In the genomic region with DNA sequence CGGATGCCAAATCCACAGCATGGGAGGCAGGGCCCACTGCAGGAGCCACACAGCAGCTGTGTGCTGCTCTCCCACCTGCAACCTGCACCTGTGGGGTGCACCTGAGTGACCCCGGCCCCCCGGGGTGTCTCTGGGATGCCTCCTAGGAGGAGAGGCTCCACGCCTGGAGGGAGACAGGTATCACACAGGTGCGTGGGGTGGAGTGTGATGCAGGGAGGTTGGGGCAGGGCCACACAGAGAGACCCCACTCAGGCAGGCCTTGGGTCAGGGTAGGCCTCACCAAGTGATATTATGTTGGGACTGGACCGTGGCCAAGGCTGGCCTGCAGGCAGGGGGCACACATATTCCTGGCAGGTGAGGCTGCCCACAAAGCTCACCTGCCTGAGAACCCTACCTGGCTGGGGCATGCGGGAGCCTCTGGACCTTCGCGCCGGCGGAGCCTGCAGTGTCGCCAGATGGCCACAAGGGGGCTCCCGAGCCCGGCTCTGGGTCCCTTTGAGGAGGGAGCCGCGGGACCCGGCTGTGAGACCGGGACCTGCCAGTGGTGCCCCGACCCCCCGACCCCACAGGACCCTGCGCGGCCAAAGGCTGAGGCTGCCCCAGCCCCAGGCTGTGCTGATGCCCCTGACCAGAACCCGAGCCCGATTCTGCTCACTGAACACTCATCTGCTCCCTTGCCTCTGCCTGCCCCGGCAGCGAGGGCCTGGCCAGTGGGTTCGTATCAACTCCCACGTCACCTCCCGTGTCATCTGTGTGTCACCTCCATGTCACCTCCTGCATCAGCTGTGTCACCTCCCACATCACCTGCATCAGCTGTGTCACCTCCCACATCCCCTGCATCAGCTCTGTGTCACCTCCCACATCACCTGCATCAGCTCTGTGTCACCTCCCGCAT, we compare ENCODE assay signal across 1 cellular context.
TF ChIP-seq lines count a peak whose summit lies in the region.

No MANE protein-coding gene starts in this region.

TF ChIP-seq in GM23338, 12 proteins besides CTCF, POLR2A, EP300 and RAD21 (continued from another document):
- TF ChIP-seq, protein P1, sequence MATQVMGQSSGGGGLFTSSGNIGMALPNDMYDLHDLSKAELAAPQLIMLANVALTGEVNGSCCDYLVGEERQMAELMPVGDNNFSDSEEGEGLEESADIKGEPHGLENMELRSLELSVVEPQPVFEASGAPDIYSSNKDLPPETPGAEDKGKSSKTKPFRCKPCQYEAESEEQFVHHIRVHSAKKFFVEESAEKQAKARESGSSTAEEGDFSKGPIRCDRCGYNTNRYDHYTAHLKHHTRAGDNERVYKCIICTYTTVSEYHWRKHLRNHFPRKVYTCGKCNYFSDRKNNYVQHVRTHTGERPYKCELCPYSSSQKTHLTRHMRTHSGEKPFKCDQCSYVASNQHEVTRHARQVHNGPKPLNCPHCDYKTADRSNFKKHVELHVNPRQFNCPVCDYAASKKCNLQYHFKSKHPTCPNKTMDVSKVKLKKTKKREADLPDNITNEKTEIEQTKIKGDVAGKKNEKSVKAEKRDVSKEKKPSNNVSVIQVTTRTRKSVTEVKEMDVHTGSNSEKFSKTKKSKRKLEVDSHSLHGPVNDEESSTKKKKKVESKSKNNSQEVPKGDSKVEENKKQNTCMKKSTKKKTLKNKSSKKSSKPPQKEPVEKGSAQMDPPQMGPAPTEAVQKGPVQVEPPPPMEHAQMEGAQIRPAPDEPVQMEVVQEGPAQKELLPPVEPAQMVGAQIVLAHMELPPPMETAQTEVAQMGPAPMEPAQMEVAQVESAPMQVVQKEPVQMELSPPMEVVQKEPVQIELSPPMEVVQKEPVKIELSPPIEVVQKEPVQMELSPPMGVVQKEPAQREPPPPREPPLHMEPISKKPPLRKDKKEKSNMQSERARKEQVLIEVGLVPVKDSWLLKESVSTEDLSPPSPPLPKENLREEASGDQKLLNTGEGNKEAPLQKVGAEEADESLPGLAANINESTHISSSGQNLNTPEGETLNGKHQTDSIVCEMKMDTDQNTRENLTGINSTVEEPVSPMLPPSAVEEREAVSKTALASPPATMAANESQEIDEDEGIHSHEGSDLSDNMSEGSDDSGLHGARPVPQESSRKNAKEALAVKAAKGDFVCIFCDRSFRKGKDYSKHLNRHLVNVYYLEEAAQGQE (IDR thresholded peaks at IDR 0.05; ENCODE audit: unreplicated experiment): no peak
- TF ChIP-seq EZH2 (IDR thresholded peaks at IDR 0.05; ENCODE audit: low read depth, unreplicated experiment) (no peak), ZNF114 (CRISPR knock-in tag; IDR thresholded peaks at IDR 0.05) (no peak), NANOG (IDR thresholded peaks at IDR 0.05; ENCODE audit: borderline replicate concordance) (no peak), STAT1 (IDR thresholded peaks at IDR 0.05; ENCODE audit: unreplicated experiment) (no peak)
- TF ChIP-seq, protein P2, sequence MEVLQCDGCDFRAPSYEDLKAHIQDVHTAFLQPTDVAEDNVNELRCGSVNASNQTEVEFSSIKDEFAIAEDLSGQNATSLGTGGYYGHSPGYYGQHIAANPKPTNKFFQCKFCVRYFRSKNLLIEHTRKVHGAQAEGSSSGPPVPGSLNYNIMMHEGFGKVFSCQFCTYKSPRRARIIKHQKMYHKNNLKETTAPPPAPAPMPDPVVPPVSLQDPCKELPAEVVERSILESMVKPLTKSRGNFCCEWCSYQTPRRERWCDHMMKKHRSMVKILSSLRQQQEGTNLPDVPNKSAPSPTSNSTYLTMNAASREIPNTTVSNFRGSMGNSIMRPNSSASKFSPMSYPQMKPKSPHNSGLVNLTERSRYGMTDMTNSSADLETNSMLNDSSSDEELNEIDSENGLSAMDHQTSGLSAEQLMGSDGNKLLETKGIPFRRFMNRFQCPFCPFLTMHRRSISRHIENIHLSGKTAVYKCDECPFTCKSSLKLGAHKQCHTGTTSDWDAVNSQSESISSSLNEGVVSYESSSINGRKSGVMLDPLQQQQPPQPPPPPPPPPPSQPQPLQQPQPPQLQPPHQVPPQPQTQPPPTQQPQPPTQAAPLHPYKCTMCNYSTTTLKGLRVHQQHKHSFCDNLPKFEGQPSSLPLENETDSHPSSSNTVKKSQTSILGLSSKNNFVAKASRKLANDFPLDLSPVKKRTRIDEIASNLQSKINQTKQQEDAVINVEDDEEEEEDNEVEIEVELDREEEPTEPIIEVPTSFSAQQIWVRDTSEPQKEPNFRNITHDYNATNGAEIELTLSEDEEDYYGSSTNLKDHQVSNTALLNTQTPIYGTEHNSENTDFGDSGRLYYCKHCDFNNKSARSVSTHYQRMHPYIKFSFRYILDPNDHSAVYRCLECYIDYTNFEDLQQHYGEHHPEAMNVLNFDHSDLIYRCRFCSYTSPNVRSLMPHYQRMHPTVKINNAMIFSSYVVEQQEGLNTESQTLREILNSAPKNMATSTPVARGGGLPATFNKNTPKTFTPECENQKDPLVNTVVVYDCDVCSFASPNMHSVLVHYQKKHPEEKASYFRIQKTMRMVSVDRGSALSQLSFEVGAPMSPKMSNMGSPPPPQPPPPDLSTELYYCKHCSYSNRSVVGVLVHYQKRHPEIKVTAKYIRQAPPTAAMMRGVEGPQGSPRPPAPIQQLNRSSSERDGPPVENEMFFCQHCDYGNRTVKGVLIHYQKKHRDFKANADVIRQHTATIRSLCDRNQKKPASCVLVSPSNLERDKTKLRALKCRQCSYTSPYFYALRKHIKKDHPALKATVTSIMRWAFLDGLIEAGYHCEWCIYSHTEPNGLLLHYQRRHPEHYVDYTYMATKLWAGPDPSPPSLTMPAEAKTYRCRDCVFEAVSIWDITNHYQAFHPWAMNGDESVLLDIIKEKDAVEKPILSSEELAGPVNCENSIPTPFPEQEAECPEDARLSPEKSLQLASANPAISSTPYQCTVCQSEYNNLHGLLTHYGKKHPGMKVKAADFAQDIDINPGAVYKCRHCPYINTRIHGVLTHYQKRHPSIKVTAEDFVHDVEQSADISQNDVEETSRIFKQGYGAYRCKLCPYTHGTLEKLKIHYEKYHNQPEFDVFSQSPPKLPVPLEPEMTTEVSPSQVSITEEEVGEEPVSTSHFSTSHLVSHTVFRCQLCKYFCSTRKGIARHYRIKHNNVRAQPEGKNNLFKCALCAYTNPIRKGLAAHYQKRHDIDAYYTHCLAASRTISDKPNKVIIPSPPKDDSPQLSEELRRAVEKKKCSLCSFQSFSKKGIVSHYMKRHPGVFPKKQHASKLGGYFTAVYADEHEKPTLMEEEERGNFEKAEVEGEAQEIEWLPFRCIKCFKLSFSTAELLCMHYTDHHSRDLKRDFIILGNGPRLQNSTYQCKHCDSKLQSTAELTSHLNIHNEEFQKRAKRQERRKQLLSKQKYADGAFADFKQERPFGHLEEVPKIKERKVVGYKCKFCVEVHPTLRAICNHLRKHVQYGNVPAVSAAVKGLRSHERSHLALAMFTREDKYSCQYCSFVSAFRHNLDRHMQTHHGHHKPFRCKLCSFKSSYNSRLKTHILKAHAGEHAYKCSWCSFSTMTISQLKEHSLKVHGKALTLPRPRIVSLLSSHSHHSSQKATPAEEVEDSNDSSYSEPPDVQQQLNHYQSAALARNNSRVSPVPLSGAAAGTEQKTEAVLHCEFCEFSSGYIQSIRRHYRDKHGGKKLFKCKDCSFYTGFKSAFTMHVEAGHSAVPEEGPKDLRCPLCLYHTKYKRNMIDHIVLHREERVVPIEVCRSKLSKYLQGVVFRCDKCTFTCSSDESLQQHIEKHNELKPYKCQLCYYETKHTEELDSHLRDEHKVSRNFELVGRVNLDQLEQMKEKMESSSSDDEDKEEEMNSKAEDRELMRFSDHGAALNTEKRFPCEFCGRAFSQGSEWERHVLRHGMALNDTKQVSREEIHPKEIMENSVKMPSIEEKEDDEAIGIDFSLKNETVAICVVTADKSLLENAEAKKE (CRISPR knock-in tag; IDR thresholded peaks at IDR 0.05): no peak
